Comparison of ENCODE assay signal across 1 cellular context in the genomic region with DNA sequence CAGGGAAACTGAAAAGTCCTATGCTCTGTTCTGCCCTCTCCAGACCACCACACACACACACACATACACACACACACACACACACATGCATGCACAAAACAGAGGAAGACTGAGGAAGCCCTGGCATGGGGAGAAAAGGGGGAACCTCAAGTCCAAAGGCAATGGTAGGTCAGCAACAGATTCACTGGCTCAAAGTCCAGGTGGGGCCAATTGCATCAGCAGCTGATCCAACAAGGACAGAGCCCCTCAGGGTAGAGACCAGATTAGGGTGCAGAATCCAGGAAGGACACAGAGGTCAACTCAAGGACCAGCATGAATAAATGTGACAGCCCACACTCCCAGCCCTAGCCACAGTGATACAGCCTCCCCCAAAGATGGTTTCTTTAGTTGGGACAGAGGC.
TF ChIP-seq lines count a peak whose summit lies in the region.

No MANE protein-coding gene starts in this region.

TF ChIP-seq in IMR-90, 13 proteins besides CTCF, POLR2A, EP300 and RAD21:
- TF ChIP-seq CEBPB (IDR thresholded peaks at IDR 0.05; ENCODE audit: low read depth, low read length) (no peak), MAZ (IDR thresholded peaks at IDR 0.05; ENCODE audit: borderline replicate concordance, low read depth, low read length) (no peak), MAFK (IDR thresholded peaks at IDR 0.05; ENCODE audit: low read depth, low read length) (no peak), SMC3 (IDR thresholded peaks at IDR 0.05; ENCODE audit: low read depth, low read length) (no peak), MXI1 (IDR thresholded peaks at IDR 0.05; ENCODE audit: borderline replicate concordance, low read depth, low read length) (no peak), FOS (IDR thresholded peaks at IDR 0.05; ENCODE audit: low read depth, low read length) (no peak), RCOR1 (IDR thresholded peaks at IDR 0.05; ENCODE audit: insufficient replicate concordance, low read length) (no peak), RFX5 (IDR thresholded peaks at IDR 0.05; ENCODE audit: low read depth, low read length) (no peak), CHD1 (IDR thresholded peaks at IDR 0.05; ENCODE audit: low read depth, low read length) (no peak), NFE2L2 (IDR thresholded peaks at IDR 0.05; ENCODE audit: low read depth, low read length) (no peak), BHLHE40 (IDR thresholded peaks at IDR 0.05; ENCODE audit: low read depth, low read length) (no peak)
- TF ChIP-seq, protein P1, sequence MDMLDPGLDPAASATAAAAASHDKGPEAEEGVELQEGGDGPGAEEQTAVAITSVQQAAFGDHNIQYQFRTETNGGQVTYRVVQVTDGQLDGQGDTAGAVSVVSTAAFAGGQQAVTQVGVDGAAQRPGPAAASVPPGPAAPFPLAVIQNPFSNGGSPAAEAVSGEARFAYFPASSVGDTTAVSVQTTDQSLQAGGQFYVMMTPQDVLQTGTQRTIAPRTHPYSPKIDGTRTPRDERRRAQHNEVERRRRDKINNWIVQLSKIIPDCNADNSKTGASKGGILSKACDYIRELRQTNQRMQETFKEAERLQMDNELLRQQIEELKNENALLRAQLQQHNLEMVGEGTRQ (IDR thresholded peaks at IDR 0.05; ENCODE audit: low read depth, low read length): no peak
- TF ChIP-seq, protein P2, sequence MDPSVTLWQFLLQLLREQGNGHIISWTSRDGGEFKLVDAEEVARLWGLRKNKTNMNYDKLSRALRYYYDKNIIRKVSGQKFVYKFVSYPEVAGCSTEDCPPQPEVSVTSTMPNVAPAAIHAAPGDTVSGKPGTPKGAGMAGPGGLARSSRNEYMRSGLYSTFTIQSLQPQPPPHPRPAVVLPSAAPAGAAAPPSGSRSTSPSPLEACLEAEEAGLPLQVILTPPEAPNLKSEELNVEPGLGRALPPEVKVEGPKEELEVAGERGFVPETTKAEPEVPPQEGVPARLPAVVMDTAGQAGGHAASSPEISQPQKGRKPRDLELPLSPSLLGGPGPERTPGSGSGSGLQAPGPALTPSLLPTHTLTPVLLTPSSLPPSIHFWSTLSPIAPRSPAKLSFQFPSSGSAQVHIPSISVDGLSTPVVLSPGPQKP (IDR thresholded peaks at IDR 0.05; ENCODE audit: borderline replicate concordance, low read depth, low read length): no peak
